Comparison of ENCODE assay signal across 11 cellular contexts in genomic region chr3:185549111-185549510, GRCh38. TPM values are rescaled to one million over a fixed set of nuclear protein-coding genes. Genes with fewer than 3 reads are reported as not detected.
DNase-seq lines count a peak whose midpoint lies in the region; ATAC-seq, FAIRE-seq and TF ChIP-seq lines count a peak whose summit lies in the region.
"Had no signal": no experiment of that assay in that cellular context is flagged by ENCODE, and none has a peak within 500 bp of the region (broad histone marks: within the 10 kb centered on the region; RNA-seq: fewer than 3 reads in every experiment).

No MANE protein-coding gene starts in this region.

- no peaks in the 10 kb centered on the region for H4K20me1 ChIP-seq in GM12878 (ENCODE audit: control insufficient read depth, insufficient read depth)

- no peak for TF ChIP-seq RAD21 in GM12878 (IDR thresholded peaks at IDR 0.05; ENCODE audit: insufficient read depth, low read depth, low read length)

- TF ChIP-seq CTCF in GM12878 (IDR thresholded peaks at IDR 0.05 in 2 of 3, conservative IDR thresholded peaks at IDR 0.05 in 1 of 3; ENCODE audit: control insufficient read depth in 2 of 3, extremely low read depth in 1 of 3, insufficient read depth in 1 of 3, low read depth in 3 of 3, low read length in 3 of 3): no peak

- H3K9ac ChIP-seq in GM12878 (ENCODE audit: control insufficient read depth, insufficient read depth, low read length): no peak overlapping the region

- H3K4me2 ChIP-seq in GM12878 (ENCODE audit: control insufficient read depth, insufficient read depth): peak overlapping the region; percentile 51; the same call in 1 of the 2 replicates

- H3K27ac Mint-ChIP-seq in activated naive CD4-positive, alpha-beta T cell treated with anti-CD3 and anti-CD28 coated beads, Interleukin-2, amount 50 U/mL, for 72 hours: no peak overlapping the region
- H3K27ac Mint-ChIP-seq in natural killer cell treated with Interleukin-12 subunit alpha and Interleukin-12 subunit beta and Interleukin-15 and Interleukin-18, amount 100 ng/mL, for 72 hours: no peak overlapping the region
- no peak overlapping the region for H3K27ac Mint-ChIP-seq in immature natural killer cell
- H3K27ac Mint-ChIP-seq: CD4-positive, CD25-positive, alpha-beta regulatory T cell; T-cell had no signal

- peaks cover 30% of the 10 kb centered on the region for H3K79me2 ChIP-seq in GM12878 (ENCODE audit: control insufficient read depth, insufficient read depth, low read length)

- H3K9me3 ChIP-seq in GM12878 (replicated peaks; ENCODE audit: control insufficient read depth, insufficient read depth, low read length) (no peaks in the 10 kb centered on the region; the same call in 2 of the 3 replicates), aorta (ENCODE audit: control insufficient read depth, low read length) (no peaks in the 10 kb centered on the region)

- TF ChIP-seq POLR2A in GM12878 (IDR thresholded peaks at IDR 0.05; ENCODE audit: low read depth, low read length): no peak

- H3K4me1 ChIP-seq in GM12878 (ENCODE audit: control insufficient read depth, insufficient read depth, low read length) (peaks cover 26% of the 10 kb centered on the region), aorta (ENCODE audit: control insufficient read depth in 1 of 2, insufficient read depth in 2 of 2, low read length in 2 of 2) (no peaks in the 10 kb centered on the region)

- ATAC-seq in activated naive CD4-positive, alpha-beta T cell treated with anti-CD3 and anti-CD28 coated beads, Interleukin-2, amount 50 U/mL, for 72 hours: peak; percentile 11 to 42
- ATAC-seq in GM12878: peak; percentile 9; the same call in 2 of the 3 replicates
- ATAC-seq in aorta (ENCODE audit: low FRiP score): peak; percentile 76
- no peak for ATAC-seq in natural killer cell treated with Interleukin-12 subunit alpha and Interleukin-12 subunit beta and Interleukin-15 and Interleukin-18, amount 100 ng/mL, for 72 hours
- ATAC-seq: T-cell had no signal

- H3K36me3 ChIP-seq in GM12878 (ENCODE audit: control insufficient read depth in 2 of 2, insufficient read depth in 2 of 2, low read length in 1 of 2) (no peaks in the 10 kb centered on the region), aorta (ENCODE audit: control insufficient read depth in 1 of 2, insufficient read depth in 2 of 2, low read length in 1 of 2) (no peaks in the 10 kb centered on the region)

- H3K4me3 ChIP-seq in GM12878 (0 out of 2 replicates have a peak overlapping the region, but pooled peaks have one; percentile 20), aorta (ENCODE audit: low read length in 2 of 2) (no peak overlapping the region)

- no peaks in the 10 kb centered on the region for H3K36me3 Mint-ChIP-seq in activated naive CD4-positive, alpha-beta T cell treated with anti-CD3 and anti-CD28 coated beads, Interleukin-2, amount 50 U/mL, for 72 hours
- no peaks in the 10 kb centered on the region for H3K36me3 Mint-ChIP-seq in natural killer cell treated with Interleukin-12 subunit alpha and Interleukin-12 subunit beta and Interleukin-15 and Interleukin-18, amount 100 ng/mL, for 72 hours
- H3K36me3 Mint-ChIP-seq in immature natural killer cell: no peaks in the 10 kb centered on the region
- H3K36me3 Mint-ChIP-seq: CD4-positive, CD25-positive, alpha-beta regulatory T cell; T-cell had no signal

- intact Hi-C loops in GM12878 (cut with micrococcal nuclease; ENCODE audit: unreplicated experiment): no loop called here
- intact Hi-C loops in aorta (cut with DNase I): no loop called here

- CTCF ChIA-PET in GM12878 (lab: Yijun Ruan, JAX): interaction anchor here (1.6 to 5.2 kb wide), 2 partner anchors 9 to 11 kb away, joined by 4 to 36 read pairs; no protein-coding TSS in a partner anchor

- no peak for DNase-seq in activated naive CD4-positive, alpha-beta T cell treated with anti-CD3 and anti-CD28 coated beads, Interleukin-2, amount 50 U/mL, for 72 hours (ENCODE audit: low spot score in 2 of 2)
- no peak for DNase-seq in activated naive CD4-positive, alpha-beta T cell treated with anti-CD3 and anti-CD28 coated beads, Interleukin-2, amount 50 U/mL, for 16 hours
- no peak for DNase-seq in GM12878 (ENCODE audit: low read depth, low spot score)
- no peak for DNase-seq in aorta
- DNase-seq in natural killer cell treated with Interleukin-12 subunit alpha and Interleukin-12 subunit beta and Interleukin-15 and Interleukin-18, amount 100 ng/mL, for 72 hours (ENCODE audit: low spot score): no peak
- no peak for DNase-seq in DMS153 (lab: John Stamatoyannopoulos, UW)
- DNase-seq in immature natural killer cell: no peak
- DNase-seq: CD4-positive, CD25-positive, alpha-beta regulatory T cell; stimulated activated CD4-positive, alpha-beta T cell treated with anti-CD3 and anti-CD28 coated beads, Interleukin-4, amount 100 ng/mL, for 1 hour; T-cell had no signal

- in situ Hi-C loops in GM12878 (cut with MboI): no loop called here

- H3K27ac ChIP-seq in GM12878 (ENCODE audit: control insufficient read depth, insufficient read depth): peak overlapping the region; percentile 53; the same call in 1 of the 2 replicates
- peak overlapping the region in 1 of 2 donors; percentile 5 for H3K27ac ChIP-seq in aorta (ENCODE audit: low read depth in 1 of 2, low read length in 2 of 2)

- RAD21 ChIA-PET in GM12878 (lab: Charles Lee; ENCODE audit: unreplicated experiment): interaction anchor here (1.4 kb wide), 1 partner anchor 10 kb away, joined by 3 read pairs; no protein-coding TSS in a partner anchor

- no peak for TF ChIP-seq EP300 in GM12878 (IDR thresholded peaks at IDR 0.05; ENCODE audit: borderline replicate concordance in 1 of 2, control insufficient read depth in 1 of 2, low read depth in 2 of 2, low read length in 2 of 2)

- peaks cover 6 to 7% of the 10 kb centered on the region in 2 donors for H3K4me1 Mint-ChIP-seq in natural killer cell treated with Interleukin-12 subunit alpha and Interleukin-12 subunit beta and Interleukin-15 and Interleukin-18, amount 100 ng/mL, for 72 hours (ENCODE audit: low read depth in 2 of 2)
- H3K4me1 Mint-ChIP-seq in immature natural killer cell: peaks cover 9 to 14% of the 10 kb centered on the region in 2 donors

- SMC1A ChIA-PET in GM12878 (lab: Charles Lee; ENCODE audit: uncharacterized antibody, unreplicated experiment): interaction anchor here (0.6 kb wide), 1 partner anchor 187 kb away, joined by 3 read pairs; no protein-coding TSS in a partner anchor

- TSS peak; percentile 7 for BruUV-seq in GM12878 (replicated peaks; lab: Mats Ljungman, UMichigan)

- H3K4me3 Mint-ChIP-seq in natural killer cell treated with Interleukin-12 subunit alpha and Interleukin-12 subunit beta and Interleukin-15 and Interleukin-18, amount 100 ng/mL, for 72 hours: no peak overlapping the region
- H3K4me3 Mint-ChIP-seq in immature natural killer cell: no peak overlapping the region
- H3K4me3 Mint-ChIP-seq: CD4-positive, CD25-positive, alpha-beta regulatory T cell; T-cell had no signal

- H3K27me3 ChIP-seq in GM12878 (replicated peaks in 1 of 2; ENCODE audit: control insufficient read depth in 2 of 2, insufficient read depth in 2 of 2, low read length in 1 of 2): no peaks in the 10 kb centered on the region
- no peaks in the 10 kb centered on the region for H3K27me3 ChIP-seq in aorta (ENCODE audit: control insufficient read depth in 1 of 2, insufficient read depth in 2 of 2, low read length in 1 of 2)

- H3K9me3 Mint-ChIP-seq in activated naive CD4-positive, alpha-beta T cell treated with anti-CD3 and anti-CD28 coated beads, Interleukin-2, amount 50 U/mL, for 72 hours: no peaks in the 10 kb centered on the region
- H3K9me3 Mint-ChIP-seq in natural killer cell treated with Interleukin-12 subunit alpha and Interleukin-12 subunit beta and Interleukin-15 and Interleukin-18, amount 100 ng/mL, for 72 hours: no peaks in the 10 kb centered on the region
- no peaks in the 10 kb centered on the region for H3K9me3 Mint-ChIP-seq in immature natural killer cell
- H3K9me3 Mint-ChIP-seq: CD4-positive, CD25-positive, alpha-beta regulatory T cell; T-cell had no signal

- FAIRE-seq in GM12878 (lab: Jason Lieb, UNC): no peak
- FAIRE-seq in islet of Langerhans (lab: Jason Lieb, UNC): peak; percentile 93

- POLR2A ChIA-PET in GM12878 (lab: Charles Lee): interaction anchor here (0.7 kb wide), 1 partner anchor 401 kb away, joined by 3 read pairs; no protein-coding TSS in a partner anchor

- H3K27me3 Mint-ChIP-seq in natural killer cell treated with Interleukin-12 subunit alpha and Interleukin-12 subunit beta and Interleukin-15 and Interleukin-18, amount 100 ng/mL, for 72 hours: peaks cover 0 to 2% of the 10 kb centered on the region in 2 donors
- no peaks in the 10 kb centered on the region for H3K27me3 Mint-ChIP-seq in immature natural killer cell (ENCODE audit: low read depth in 3 of 3)
- H3K27me3 Mint-ChIP-seq: T-cell had no signal

- no peak overlapping the region for H2AFZ ChIP-seq in GM12878 (ENCODE audit: control insufficient read depth, low read depth, low read length)

- 74% methylated on average over 2 of the region's 3 CpGs for WGBS in GM12878 (ENCODE audit: insufficient coverage, insufficient replicate concordance, low lambda C conversion rate, missing lambda C conversion rate)
- 0 to 10% methylated on average over 3 of the region's 3 CpGs for WGBS in aorta, 2 donors

RNA-seq across cellular contexts. Expression of gene LIPH, which starts 3.3 kb away (rescaled TPM):
- total RNA-seq in activated naive CD4-positive, alpha-beta T cell treated with anti-CD3 and anti-CD28 coated beads, Interleukin-2, amount 50 U/mL, for 72 hours: not detected
- 10.0 and 12.6 TPM in 2 replicates for total RNA-seq in GM12878 (2013; cell fraction: nucleolus; rRNA removed)
- total RNA-seq in GM12878 (2014; rRNA removed) (6.8 and 8.0 TPM in 2 replicates), GM12878 (2014; rRNA removed; fragmentation: Illumina TruSeq; extraction: Trizol) (4.9 and 5.4 TPM in 2 replicates), GM12878 (2021) (8.8 and 9.1 TPM in 2 replicates), aorta (under 1 TPM in 1 of 2 donors, not detected in 1; 0.62 TPM)
- 2.0 TPM for polyA plus RNA-seq in GM12878 (2011; ENCODE audit: low read depth)
- polyA plus RNA-seq in GM12878 (2011; rRNA removed) (11.1 and 11.7 TPM in 2 replicates), GM12878 (2014; fragmentation: Illumina TruSeq; extraction: Trizol) (7.8 and 11.6 TPM in 2 replicates), GM12878 (2014; fragmentation: Nextera tagmentation; extraction: Ambion mirVana) (1 to 10 TPM; 2.2 to 4.7 TPM), GM12878 (2014; rRNA removed) (4.2 and 5.7 TPM in 2 replicates), GM12878 (2016; fragmentation: Nextera tagmentation; extraction: Ambion mirVana) (1 to 10 TPM; 5.1 TPM), aorta (1 to 10 TPM in 1 of 2 donors, under 1 TPM in 1; 0.77 to 3.6 TPM), immature natural killer cell (under 1 TPM; 0.38 to 0.97 (median 0.45) TPM)
- polyA plus RNA-seq in GM12878 (2011; cell fraction: cytosol; rRNA removed): 5.0 and 5.6 TPM in 2 replicates
- polyA plus RNA-seq in GM12878 (2011; cell fraction: nucleus; rRNA removed): 3.1 and 3.6 TPM in 2 replicates
- polyA plus RNA-seq in GM12878 (2012): 1.9 and 4.7 TPM in 2 replicates
- 14.4 and 16.4 TPM in 2 replicates for polyA minus RNA-seq in GM12878 (2011; rRNA and poly(A)+ RNA removed)
- polyA minus RNA-seq in GM12878 (2011; cell fraction: cytosol; rRNA and poly(A)+ RNA removed): 4.0 and 5.1 TPM in 2 replicates
- polyA minus RNA-seq in GM12878 (2011; cell fraction: nucleus; rRNA and poly(A)+ RNA removed): 1.5 and 1.7 TPM in 2 replicates
- not detected for total RNA-seq in natural killer cell treated with Interleukin-12 subunit alpha and Interleukin-12 subunit beta and Interleukin-15 and Interleukin-18, amount 100 ng/mL, for 72 hours
- total RNA-seq: CD4-positive, CD25-positive, alpha-beta regulatory T cell had no signal
- polyA plus RNA-seq: CD4-positive, CD25-positive, alpha-beta regulatory T cell had no signal

RNA-seq across cellular contexts. Expression of gene SENP2, which starts 37.0 kb away (rescaled TPM):
- total RNA-seq in activated naive CD4-positive, alpha-beta T cell treated with anti-CD3 and anti-CD28 coated beads, Interleukin-2, amount 50 U/mL, for 72 hours: 10 to 100 TPM; 30.6 to 38.6 TPM
- 29.0 and 32.5 TPM in 2 replicates for total RNA-seq in GM12878 (2013; cell fraction: nucleolus; rRNA removed)
- total RNA-seq in GM12878 (2014; rRNA removed) (18.1 and 28.2 TPM in 2 replicates), GM12878 (2014; rRNA removed; fragmentation: Illumina TruSeq; extraction: Trizol) (42.7 and 44.4 TPM in 2 replicates), GM12878 (2021) (35.4 and 36.2 TPM in 2 replicates), aorta (10 to 100 TPM; 36.5 to 41.6 TPM)
- polyA plus RNA-seq in GM12878 (2011; ENCODE audit: low read depth): 8.6 TPM
- polyA plus RNA-seq in GM12878 (2011; rRNA removed) (12.1 and 17.4 TPM in 2 replicates), GM12878 (2014; fragmentation: Illumina TruSeq; extraction: Trizol) (36.0 and 42.8 TPM in 2 replicates), GM12878 (2014; fragmentation: Nextera tagmentation; extraction: Ambion mirVana) (1 to 10 TPM; 9.0 to 9.7 TPM), GM12878 (2014; rRNA removed) (18.8 and 19.7 TPM in 2 replicates), GM12878 (2016; fragmentation: Nextera tagmentation; extraction: Ambion mirVana) (10 to 100 TPM; 30.5 to 35.1 TPM), aorta (10 to 100 TPM; 13.6 to 15.4 TPM), immature natural killer cell (10 to 100 TPM; 11.8 to 15.0 (median 13.1) TPM)
- polyA plus RNA-seq in GM12878 (2011; cell fraction: cytosol; rRNA removed): 3.7 and 4.0 TPM in 2 replicates
- polyA plus RNA-seq in GM12878 (2011; cell fraction: nucleus; rRNA removed): 5.4 and 7.2 TPM in 2 replicates
- polyA plus RNA-seq in GM12878 (2012): 16.3 and 17.2 TPM in 2 replicates
- 6.0 and 11.0 TPM in 2 replicates for polyA minus RNA-seq in GM12878 (2011; rRNA and poly(A)+ RNA removed)
- polyA minus RNA-seq in GM12878 (2011; cell fraction: cytosol; rRNA and poly(A)+ RNA removed): 5.7 and 9.2 TPM in 2 replicates
- polyA minus RNA-seq in GM12878 (2011; cell fraction: nucleus; rRNA and poly(A)+ RNA removed): 2.8 and 5.5 TPM in 2 replicates
- total RNA-seq in natural killer cell treated with Interleukin-12 subunit alpha and Interleukin-12 subunit beta and Interleukin-15 and Interleukin-18, amount 100 ng/mL, for 72 hours: 10 to 100 TPM; 41.2 to 47.1 TPM

RNA-seq across cellular contexts. Expression of gene TMEM41A, which starts 50.3 kb away (rescaled TPM):
- total RNA-seq in activated naive CD4-positive, alpha-beta T cell treated with anti-CD3 and anti-CD28 coated beads, Interleukin-2, amount 50 U/mL, for 72 hours: 10 to 100 TPM in 1 of 2 donors, 1 to 10 TPM in 1; 9.4 to 26.6 TPM
- total RNA-seq in GM12878 (2013; cell fraction: nucleolus; rRNA removed): 91.6 and 96.1 TPM in 2 replicates
- total RNA-seq in GM12878 (2014; rRNA removed) (23.0 and 23.3 TPM in 2 replicates), GM12878 (2014; rRNA removed; fragmentation: Illumina TruSeq; extraction: Trizol) (15.6 and 15.8 TPM in 2 replicates), GM12878 (2021) (19.9 and 21.9 TPM in 2 replicates), aorta (10 to 100 TPM; 13.2 to 15.6 TPM)
- polyA plus RNA-seq in GM12878 (2011; ENCODE audit: low read depth): 14.3 TPM
- polyA plus RNA-seq in GM12878 (2011; rRNA removed) (29.2 and 32.3 TPM in 2 replicates), GM12878 (2014; fragmentation: Illumina TruSeq; extraction: Trizol) (21.6 and 24.6 TPM in 2 replicates), GM12878 (2014; fragmentation: Nextera tagmentation; extraction: Ambion mirVana) (10 to 100 TPM; 13.9 to 16.9 TPM), GM12878 (2014; rRNA removed) (18.1 and 18.5 TPM in 2 replicates), GM12878 (2016; fragmentation: Nextera tagmentation; extraction: Ambion mirVana) (10 to 100 TPM; 28.6 to 33.2 TPM), aorta (1 to 10 TPM; 5.4 to 8.8 TPM), immature natural killer cell (10 to 100 TPM; 17.3 to 26.2 (median 21.4) TPM)
- polyA plus RNA-seq in GM12878 (2011; cell fraction: cytosol; rRNA removed): 21.4 and 24.2 TPM in 2 replicates
- polyA plus RNA-seq in GM12878 (2011; cell fraction: nucleus; rRNA removed): 27.6 and 30.3 TPM in 2 replicates
- 13.8 and 13.9 TPM in 2 replicates for polyA plus RNA-seq in GM12878 (2012)
- polyA minus RNA-seq in GM12878 (2011; rRNA and poly(A)+ RNA removed): 34.8 and 40.2 TPM in 2 replicates
- 8.8 and 11.5 TPM in 2 replicates for polyA minus RNA-seq in GM12878 (2011; cell fraction: cytosol; rRNA and poly(A)+ RNA removed)
- polyA minus RNA-seq in GM12878 (2011; cell fraction: nucleus; rRNA and poly(A)+ RNA removed): 22.6 and 36.7 TPM in 2 replicates
- 10 to 100 TPM; 24.9 to 33.2 TPM for total RNA-seq in natural killer cell treated with Interleukin-12 subunit alpha and Interleukin-12 subunit beta and Interleukin-15 and Interleukin-18, amount 100 ng/mL, for 72 hours

Comparison
In these comparisons a context has a peak if more than half of its experiments do, and no peak if none do; other contexts are left out.
1. ATAC-seq: peak in activated naive CD4-positive, alpha-beta T cell treated with anti-CD3 and anti-CD28 coated beads, Interleukin-2, amount 50 U/mL, for 72 hours (2 of 2), GM12878 (single experiment) and aorta (single experiment); none in natural killer cell treated with Interleukin-12 subunit alpha and Interleukin-12 subunit beta and Interleukin-15 and Interleukin-18, amount 100 ng/mL, for 72 hours (0 of 2).